ENCODE assay signal across 16 cellular contexts in genomic region chr17:48442819-48443218, GRCh38. TPM values are rescaled to one million over a fixed set of nuclear protein-coding genes. Genes with fewer than 3 reads are reported as not detected.
DNase-seq lines count a peak whose midpoint lies in the region; ATAC-seq, FAIRE-seq and TF ChIP-seq lines count a peak whose summit lies in the region.
"Had no signal": no experiment of that assay in that cellular context is flagged by ENCODE, and none has a peak within 500 bp of the region (broad histone marks: within the 10 kb centered on the region; RNA-seq: fewer than 3 reads in every experiment).

No MANE protein-coding gene starts in this region.

- no peaks in the 10 kb centered on the region for H3K36me3 ChIP-seq in BLaER1
- H3K36me3 ChIP-seq in K562 (ENCODE audit: control insufficient read depth, insufficient read depth, low read length), result no peaks in the 10 kb centered on the region
- H3K36me3 ChIP-seq: lower lobe of right lung, ovary had no signal

- intact Hi-C loops in K562 (cut with micrococcal nuclease), result no loop called here

- 5% methylated on average over 3 of the region's 3 CpGs for WGBS in K562 (ENCODE audit: insufficient coverage, low coverage, missing lambda C conversion rate)

- H3K4me2 ChIP-seq in BLaER1 (peak overlapping the region; percentile 86), K562 (ENCODE audit: insufficient read depth, low read length) (peak overlapping the region; percentile 51; the same call in 1 of the 2 replicates)

- H3K27me3 ChIP-seq in BLaER1, result no peaks in the 10 kb centered on the region
- H3K27me3 ChIP-seq in K562 (ENCODE audit: control insufficient read depth in 2 of 2, insufficient read depth in 2 of 2, low read length in 2 of 2), result no peaks in the 10 kb centered on the region
- H3K27me3 ChIP-seq: ovary had no signal

- no peaks in the 10 kb centered on the region for H3K79me2 ChIP-seq in K562 (ENCODE audit: control insufficient read depth, insufficient read depth, low read length)

- peak; percentile 64 for ATAC-seq in K562
- ATAC-seq: lower lobe of right lung, Right ventricle myocardium inferior had no signal

- DNase-seq in GM12891 (ENCODE audit: insufficient read length, low spot score), result no peak
- peak; percentile 18 for DNase-seq in RKO (ENCODE audit: low spot score)
- DNase-seq in K562 (ENCODE audit: extremely low read depth in 1 of 4, low spot score in 3 of 4), result peak; percentile 54 to 79 (median 64)
- DNase-seq in NCI-H510A treated with DMSO at 0.1 percent for 48 hours (lab: John Stamatoyannopoulos, UW), result no peak
- DNase-seq in HTR-8/SVneo (ENCODE audit: insufficient read length, low spot score), result no peak
- no peak for DNase-seq in Ammon's horn (ENCODE audit: low spot score)
- no peak for DNase-seq in NCI-H446 treated with DMSO at 0.1 percent for 48 hours (lab: John Stamatoyannopoulos, UW)
- DNase-seq: activated CD4-positive, alpha-beta T cell treated with anti-CD3 and anti-CD28 coated beads, Interleukin-2, amount 50 U/mL, for 1 hour; amniotic stem cell; Caco-2; head of caudate nucleus; lower lobe of right lung; NCI-H2227 treated with DMSO at 0.1 percent for 48 hours; ovary had no signal

- in situ Hi-C loops in K562 (cut with MboI), result no loop called here

- H3K9me3 ChIP-seq in BLaER1 (0 out of 2 replicates have a peak, but pooled peaks cover 6% of the 10 kb centered on the region), K562 (replicated peaks; ENCODE audit: control insufficient read depth, insufficient read depth, low read depth, low read length) (no peaks in the 10 kb centered on the region; the same call in 1 of the 2 replicates)
- H3K9me3 ChIP-seq: Caco-2, lower lobe of right lung, ovary had no signal

- TF ChIP-seq POLR2A in GM12891 (IDR thresholded peaks at IDR 0.05; ENCODE audit: low read depth, low read length) (no peak), K562 (conservative IDR thresholded peaks at IDR 0.05) (no peak)

- no peak overlapping the region for H3K27ac ChIP-seq in BLaER1
- H3K27ac ChIP-seq in K562 (ENCODE audit: extremely low read depth, low read depth, low read length), result no peak overlapping the region
- H3K27ac ChIP-seq: lower lobe of right lung, ovary had no signal

- H3K4me1 ChIP-seq in BLaER1 (peaks cover 88% of the 10 kb centered on the region), K562 (replicated peaks in 1 of 2; ENCODE audit: control insufficient read depth in 2 of 2, insufficient read depth in 2 of 2, low read length in 2 of 2) (peaks cover 9 to 63% of the 10 kb centered on the region in 2 experiments; a peak in 4 of 5 replicates)
- H3K4me1 ChIP-seq: Caco-2 had no signal

- TF ChIP-seq CTCF in K562 (IDR thresholded peaks at IDR 0.05 in 2 of 3, conservative IDR thresholded peaks at IDR 0.05 in 1 of 3; ENCODE audit: insufficient read depth in 2 of 3, low read depth in 1 of 3, low read length in 3 of 3), result no peak

- H3K9me1 ChIP-seq in K562 (ENCODE audit: control insufficient read depth, insufficient read depth, low read length), result no peaks in the 10 kb centered on the region

- CTCF ChIA-PET in K562 (lab: Yijun Ruan, JAX; ENCODE audit: low intra/inter-chr PET ratio), result no interaction called here

- BruUV-seq in K562 (replicated peaks; lab: Mats Ljungman, UMichigan), result no TSS peak

- peak; percentile 79; the same call in 1 of the 2 replicates for TF ChIP-seq EP300 in K562 (IDR thresholded peaks at IDR 0.05; ENCODE audit: low read length)

- H3K4me3 ChIP-seq in BLaER1, result no peak overlapping the region
- H3K4me3 ChIP-seq in K562, result no peak overlapping the region
- H3K4me3 ChIP-seq: lower lobe of right lung, ovary had no signal

- H2AFZ ChIP-seq in K562 (ENCODE audit: low read depth, low read length), result peak overlapping the region; percentile 82

- FAIRE-seq in GM12891 (lab: Jason Lieb, UNC) (peak; percentile 60), K562 (lab: Jason Lieb, UNC) (peak; percentile 86), HTR-8/SVneo (lab: Jason Lieb, UNC) (no peak)

- H3K9ac ChIP-seq in BLaER1 (no peak overlapping the region), K562 (ENCODE audit: insufficient read depth in 1 of 2, low read depth in 2 of 2, low read length in 2 of 2) (no peak overlapping the region)

- no peak for TF ChIP-seq RAD21 in K562 (CRISPR knock-in tag; conservative IDR thresholded peaks at IDR 0.05 in 1 of 2, IDR thresholded peaks at IDR 0.05 in 1 of 2)

- POLR2A ChIA-PET in K562 (lab: Yijun Ruan, JAX), result no interaction called here

- no peaks in the 10 kb centered on the region for H4K20me1 ChIP-seq in BLaER1
- H4K20me1 ChIP-seq in K562 (replicated peaks; ENCODE audit: control insufficient read depth, insufficient read depth, low read length), result no peaks in the 10 kb centered on the region

TF ChIP-seq in GM12891, 5 proteins besides CTCF, POLR2A, EP300 and RAD21:
- TF ChIP-seq POLR2AphosphoS5 (IDR thresholded peaks at IDR 0.05; ENCODE audit: low read depth, low read length), result no peak
- no peak for TF ChIP-seq PAX5 (IDR thresholded peaks at IDR 0.05; ENCODE audit: insufficient read depth, low read length, severe bottlenecking)
- TF ChIP-seq TAF1 (IDR thresholded peaks at IDR 0.05; ENCODE audit: low read depth, low read length), result no peak
- peak; percentile 68 for TF ChIP-seq SPI1 (IDR thresholded peaks at IDR 0.05; ENCODE audit: low read depth, low read length)
- TF ChIP-seq POU2F2 (IDR thresholded peaks at IDR 0.05; ENCODE audit: low read depth, low read length), result no peak

TF ChIP-seq in K562, 482 proteins besides CTCF, POLR2A, EP300 and RAD21 (continues in another document):
- TF ChIP-seq NR3C1 (CRISPR knock-in tag; IDR thresholded peaks at IDR 0.05) (no peak), PRPF4 (IDR thresholded peaks at IDR 0.05; ENCODE audit: insufficient read depth, low read depth, low read length, poor library complexity, severe bottlenecking) (no peak), PHB (CRISPR knock-in tag; IDR thresholded peaks at IDR 0.05) (no peak), RBM14 (IDR thresholded peaks at IDR 0.05; ENCODE audit: borderline replicate concordance, insufficient read depth, low read depth, low read length) (no peak), ZFX (CRISPR knock-in tag; IDR thresholded peaks at IDR 0.05) (no peak), MYNN (IDR thresholded peaks at IDR 0.05) (no peak), MYNN (CRISPR knock-in tag; IDR thresholded peaks at IDR 0.05) (no peak), CHD4 (IDR thresholded peaks at IDR 0.05; ENCODE audit: insufficient read depth, insufficient replicate concordance, low read depth, low read length, poor library complexity, severe bottlenecking) (no peak), SP1 (CRISPR knock-in tag; IDR thresholded peaks at IDR 0.05) (no peak), ETV1 (tag; conservative IDR thresholded peaks at IDR 0.05; ENCODE audit: low read depth) (peak; percentile 93), TSC22D4 (tag; IDR thresholded peaks at IDR 0.05) (no peak), LCOR (CRISPR knock-in tag; IDR thresholded peaks at IDR 0.05) (no peak), TEAD2 (tag; IDR thresholded peaks at IDR 0.05) (no peak), ZNF165 (CRISPR knock-in tag; IDR thresholded peaks at IDR 0.05; ENCODE audit: borderline replicate concordance) (no peak), HMG20B (CRISPR knock-in tag; IDR thresholded peaks at IDR 0.05) (no peak)
- TF ChIP-seq, protein P1, sequence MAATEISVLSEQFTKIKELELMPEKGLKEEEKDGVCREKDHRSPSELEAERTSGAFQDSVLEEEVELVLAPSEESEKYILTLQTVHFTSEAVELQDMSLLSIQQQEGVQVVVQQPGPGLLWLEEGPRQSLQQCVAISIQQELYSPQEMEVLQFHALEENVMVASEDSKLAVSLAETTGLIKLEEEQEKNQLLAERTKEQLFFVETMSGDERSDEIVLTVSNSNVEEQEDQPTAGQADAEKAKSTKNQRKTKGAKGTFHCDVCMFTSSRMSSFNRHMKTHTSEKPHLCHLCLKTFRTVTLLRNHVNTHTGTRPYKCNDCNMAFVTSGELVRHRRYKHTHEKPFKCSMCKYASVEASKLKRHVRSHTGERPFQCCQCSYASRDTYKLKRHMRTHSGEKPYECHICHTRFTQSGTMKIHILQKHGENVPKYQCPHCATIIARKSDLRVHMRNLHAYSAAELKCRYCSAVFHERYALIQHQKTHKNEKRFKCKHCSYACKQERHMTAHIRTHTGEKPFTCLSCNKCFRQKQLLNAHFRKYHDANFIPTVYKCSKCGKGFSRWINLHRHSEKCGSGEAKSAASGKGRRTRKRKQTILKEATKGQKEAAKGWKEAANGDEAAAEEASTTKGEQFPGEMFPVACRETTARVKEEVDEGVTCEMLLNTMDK (IDR thresholded peaks at IDR 0.05; ENCODE audit: borderline replicate concordance, insufficient read depth, low read depth, low read length, poor library complexity, severe bottlenecking), result no peak

RNA-seq across cellular contexts. Expression of gene SKAP1, which starts 12.8 kb away (rescaled TPM):
- polyA plus RNA-seq in GM12891 (2012; ENCODE audit: low read depth, missing spikeins), result 52.8 TPM
- total RNA-seq in K562 (2011; cell fraction: chromatin; rRNA removed; ENCODE audit: low replicate concordance), result not detected in 2 replicates
- not detected in 2 replicates for total RNA-seq in K562 (2011; cell fraction: nucleolus; rRNA removed)
- total RNA-seq in K562 (2011; cell fraction: nucleoplasm; rRNA removed), result not detected in 2 replicates
- total RNA-seq in K562 (2014; rRNA removed) (not detected in 2 replicates), K562 (2014; rRNA removed; fragmentation: Illumina TruSeq; extraction: Trizol) (not detected in 2 replicates), K562 (2015; rRNA removed; fragmentation: Illumina TruSeq; extraction: Trizol) (0.22 TPM in 1 of 2 replicates, not detected in the other), K562 (2021) (not detected in 2 replicates)
- polyA plus RNA-seq in K562 (2011; rRNA removed) (not detected in 2 replicates), K562 (2014; fragmentation: Illumina TruSeq; extraction: Trizol) (0.10 TPM in 1 of 2 replicates, not detected in the other), K562 (2014; fragmentation: Nextera tagmentation; extraction: Ambion mirVana) (under 1 TPM; 0.06 to 0.07 TPM), K562 (2014; rRNA removed) (0.80 TPM in 1 of 2 replicates, not detected in the other)
- polyA plus RNA-seq in K562 (2011; cell fraction: cytosol; rRNA removed), result not detected in 2 replicates
- polyA plus RNA-seq in K562 (2011; cell fraction: nucleus; rRNA removed), result not detected in 2 replicates
- 0.08 and 0.09 TPM in 2 replicates for polyA plus RNA-seq in K562 (2012)
- polyA minus RNA-seq in K562 (2011; rRNA and poly(A)+ RNA removed), result not detected in 2 replicates
- polyA minus RNA-seq in K562 (2011; cell fraction: cytosol; rRNA and poly(A)+ RNA removed), result not detected in 2 replicates
- polyA minus RNA-seq in K562 (2011; cell fraction: nucleus; rRNA and poly(A)+ RNA removed), result not detected in 2 replicates

Comparison
In these comparisons a context has a peak if more than half of its experiments do, and no peak if none do; other contexts are left out.
1. DNase-seq: peak in RKO (single experiment) and K562 (4 of 4); none in GM12891 (single experiment), NCI-H510A treated with DMSO at 0.1 percent for 48 hours (single experiment), HTR-8/SVneo (single experiment), Ammon's horn (single experiment) and NCI-H446 treated with DMSO at 0.1 percent for 48 hours (single experiment).